In genomic region chr1:243264718-243265117, GRCh38 we compare ENCODE assay signal across 10 cellular contexts. TPM values are rescaled to one million over a fixed set of nuclear protein-coding genes. Genes with fewer than 3 reads are reported as not detected.
DNase-seq lines count a peak whose midpoint lies in the region; ATAC-seq and TF ChIP-seq lines count a peak whose summit lies in the region.
"Had no signal": no experiment of that assay in that cellular context is flagged by ENCODE, and none has a peak within 500 bp of the region (broad histone marks: within the 10 kb centered on the region; RNA-seq: fewer than 3 reads in every experiment).

No MANE protein-coding gene starts in this region.

- H3K9me3 ChIP-seq in skeletal muscle tissue (ENCODE audit: control insufficient read depth in 3 of 3, low read length in 3 of 3), result no peaks in the 10 kb centered on the region

- peaks cover 15% of the 10 kb centered on the region for H3K4me1 Mint-ChIP-seq in T-helper 2 cell treated with Interferon-gamma antibody and Interleukin-4, amounts not matched to agents 5 μg/mL and 100 μg/mL, for 36 hours (ENCODE audit: low read depth)

- H3K4me3 ChIP-seq in skeletal muscle tissue (ENCODE audit: low read length in 3 of 3), result no peak overlapping the region

- no peak overlapping the region for H3K27ac Mint-ChIP-seq in T-helper 2 cell treated with Interferon-gamma antibody and Interleukin-4, amounts not matched to agents 5 μg/mL and 100 μg/mL, for 36 hours

- peaks cover 0 to 8% (median 0%) of the 10 kb centered on the region in 3 donors for H3K4me1 ChIP-seq in skeletal muscle tissue (ENCODE audit: control insufficient read depth in 3 of 3, insufficient read depth in 3 of 3, low read length in 3 of 3)

- no peaks in the 10 kb centered on the region for H3K36me3 ChIP-seq in skeletal muscle tissue (ENCODE audit: control insufficient read depth in 3 of 3, insufficient read depth in 3 of 3, low read length in 3 of 3)

- H3K4me3 Mint-ChIP-seq in T-helper 2 cell treated with Interferon-gamma antibody and Interleukin-4, amounts not matched to agents 5 μg/mL and 100 μg/mL, for 36 hours, result no peak overlapping the region

- H3K27me3 ChIP-seq in skeletal muscle tissue (ENCODE audit: control insufficient read depth in 3 of 3, insufficient read depth in 3 of 3, low read length in 3 of 3), result no peaks in the 10 kb centered on the region

- ATAC-seq in GM21825 (IDR thresholded peaks at IDR 0.05; ENCODE audit: unreplicated experiment), result peak; percentile 51
- no peak for ATAC-seq in GM18873 (IDR thresholded peaks at IDR 0.05; ENCODE audit: low FRiP score, unreplicated experiment)

- H3K9ac ChIP-seq in skeletal muscle tissue (ENCODE audit: low read depth in 1 of 3, low read length in 3 of 3), result no peak overlapping the region

- peak overlapping the region; percentile 36 for H3K27ac ChIP-seq in skeletal muscle tissue (ENCODE audit: low read depth, low read length)

- peaks cover 7% of the 10 kb centered on the region for H3K36me3 Mint-ChIP-seq in T-helper 2 cell treated with Interferon-gamma antibody and Interleukin-4, amounts not matched to agents 5 μg/mL and 100 μg/mL, for 36 hours (ENCODE audit: low read depth)

- no peaks in the 10 kb centered on the region for H3K9me3 Mint-ChIP-seq in T-helper 2 cell treated with Interferon-gamma antibody and Interleukin-4, amounts not matched to agents 5 μg/mL and 100 μg/mL, for 36 hours

- DNase-seq in fibroblast of peridontal ligament (ENCODE audit: extremely low read depth), result peak; percentile 82
- no peak for DNase-seq in T-helper 2 cell treated with Interferon-gamma antibody and Interleukin-4, amounts not matched to agents 5 μg/mL and 100 μg/mL, for 36 hours (ENCODE audit: low spot score)
- DNase-seq in NCI-H2171 (lab: John Stamatoyannopoulos, UW), result no peak
- no peak for DNase-seq in occipital lobe (lab: John Stamatoyannopoulos, UW)
- DNase-seq: kidney glomerular epithelial cell, NCI-H2107 had no signal

- no peaks in the 10 kb centered on the region for H3K27me3 Mint-ChIP-seq in T-helper 2 cell treated with Interferon-gamma antibody and Interleukin-4, amounts not matched to agents 5 μg/mL and 100 μg/mL, for 36 hours (ENCODE audit: low read depth)

TF ChIP-seq in PFSK-1, 5 proteins besides CTCF, POLR2A, EP300 and RAD21:
- TF ChIP-seq SIN3A (IDR thresholded peaks at IDR 0.05; ENCODE audit: borderline replicate concordance, insufficient read depth, low read length) (0 out of 2 replicates have a peak, but pooled peaks have one; percentile 58), REST (IDR thresholded peaks at IDR 0.05; ENCODE audit: insufficient read depth in 1 of 2, low read depth in 2 of 2, low read length in 2 of 2) (peak in 1 of 2 experiments; percentile 59; a peak in 1 of 4 replicates), FOXP2 (optimal IDR thresholded peaks at IDR 0.05; ENCODE audit: borderline replicate concordance, extremely low read depth, extremely low read length, insufficient read depth) (no peak), POLR2AphosphoS5 (IDR thresholded peaks at IDR 0.05; ENCODE audit: low read depth, low read length) (0 out of 2 replicates have a peak, but pooled peaks have one; percentile 33), TAF1 (IDR thresholded peaks at IDR 0.05; ENCODE audit: borderline replicate concordance, insufficient read depth, low read length) (no peak)

RNA-seq across cellular contexts. Expression of gene SDCCAG8, which starts 8.9 kb away (rescaled TPM):
- polyA plus RNA-seq in PFSK-1 (2012; ENCODE audit: insufficient read length, low read depth), result 14.0 TPM
- total RNA-seq in skeletal muscle tissue (71.5 TPM), occipital lobe (105 TPM)

RNA-seq across cellular contexts. Expression of gene CEP170, which starts 9.6 kb away (rescaled TPM):
- polyA plus RNA-seq in PFSK-1 (2012; ENCODE audit: insufficient read length, low read depth), result 68.6 TPM
- total RNA-seq in skeletal muscle tissue (51.1 TPM), occipital lobe (571 TPM)

Comparison
In these comparisons a context has a peak if more than half of its experiments do, and no peak if none do; other contexts are left out.
1. RNA of gene CEP170, which starts 9.6 kb away (total RNA-seq): 571 TPM in occipital lobe (single experiment); 51.1 TPM in skeletal muscle tissue (single experiment); every median in the first group is over 10 times any median in the second.